Comparison of ENCODE assay signal across 8 cellular contexts in genomic region chr6:26957399-26958127, GRCh38.
DNase-seq lines count a peak whose midpoint lies in the region; ATAC-seq, FAIRE-seq and TF ChIP-seq lines count a peak whose summit lies in the region.
"Not testable (repeated sequence)": the region's sequence is repeated elsewhere in the genome, so short reads cannot be mapped to it uniquely, and the experiment has no call there.

No MANE protein-coding gene starts in this region.

- not testable (repeated sequence) for DNase-seq in GM06990 (ENCODE audit: extremely low read depth, insufficient read length); MM.1S; RWPE2 (ENCODE audit: low spot score); activated naive CD4-positive, alpha-beta T cell treated with anti-CD3 and anti-CD28 coated beads, Interleukin-2, amount 10 ng/mL, durations not matched to agents 7 days and 5 days; endothelial cell of umbilical vein (ENCODE audit: low read depth, low spot score); uterus
- DNase-seq in left lobe of liver (ENCODE audit: low spot score) (peak; percentile 58), prostate gland (ENCODE audit: low spot score) (peak; percentile 3)

- not testable (repeated sequence) for H3K36me3 Mint-ChIP-seq in activated naive CD4-positive, alpha-beta T cell treated with anti-CD3 and anti-CD28 coated beads, Interleukin-2, amount 10 ng/mL, durations not matched to agents 7 days and 5 days

- POLR2A ChIA-PET in endothelial cell of umbilical vein (lab: Charles Lee) = not testable (repeated sequence)

- dilution Hi-C loops in endothelial cell of umbilical vein (cut with MboI; ENCODE audit: extremely low pct_ligation_motif_present, low sequenced_read_pairs) = not testable (repeated sequence)

- not testable (repeated sequence) for ATAC-seq in RWPE2 (ENCODE audit: low read depth); left lobe of liver

- H3K9me1 ChIP-seq in endothelial cell of umbilical vein (replicated peaks; ENCODE audit: control insufficient read depth, extremely low read depth, insufficient read depth, low read length) = not testable (repeated sequence)

- H3F3A ChIP-seq in MM.1S (ENCODE audit: insufficient read depth, low read length) = not testable (repeated sequence)

- not testable (repeated sequence) for H3K4me2 ChIP-seq in MM.1S (ENCODE audit: low read depth, low read length); endothelial cell of umbilical vein (ENCODE audit: insufficient read depth, low read length)

- peak overlapping the region; percentile 33 for H3K27ac Mint-ChIP-seq in activated naive CD4-positive, alpha-beta T cell treated with anti-CD3 and anti-CD28 coated beads, Interleukin-2, amount 10 ng/mL, durations not matched to agents 7 days and 5 days

- peaks cover 11% of the 10 kb centered on the region for H3K4me1 Mint-ChIP-seq in activated naive CD4-positive, alpha-beta T cell treated with anti-CD3 and anti-CD28 coated beads, Interleukin-2, amount 10 ng/mL, durations not matched to agents 7 days and 5 days

- not testable (repeated sequence) for H3K9me3 Mint-ChIP-seq in activated naive CD4-positive, alpha-beta T cell treated with anti-CD3 and anti-CD28 coated beads, Interleukin-2, amount 10 ng/mL, durations not matched to agents 7 days and 5 days

- peak overlapping the region; percentile 51; the same call in 1 of the 2 replicates for H3K9ac ChIP-seq in MM.1S (ENCODE audit: low read length)
- H3K9ac ChIP-seq in endothelial cell of umbilical vein (replicated peaks; ENCODE audit: extremely low read depth, insufficient read depth, low read length) = not testable (repeated sequence)

- not testable (repeated sequence) for H3K79me2 ChIP-seq in MM.1S (ENCODE audit: low read length); endothelial cell of umbilical vein (ENCODE audit: control insufficient read depth, insufficient read depth, low read length)

- H3K27ac ChIP-seq in MM.1S (ENCODE audit: low read length) = peak overlapping the region; percentile 53; the same call in 1 of the 2 replicates
- peak overlapping the region; percentile 56 for H3K27ac ChIP-seq in RWPE2 (ENCODE audit: poor library complexity, severe bottlenecking)
- H3K27ac ChIP-seq in endothelial cell of umbilical vein (ENCODE audit: insufficient read depth, low read depth, low read length) = not testable (repeated sequence)
- H3K27ac ChIP-seq in prostate gland = peak overlapping the region; percentile 88 to 90
- peak overlapping the region; percentile 83 to 90 for H3K27ac ChIP-seq in uterus

- not testable (repeated sequence) for TF ChIP-seq POLR2A in endothelial cell of umbilical vein (IDR thresholded peaks at IDR 0.05; ENCODE audit: low read depth, low read length); prostate gland (IDR thresholded peaks at IDR 0.05); uterus (IDR thresholded peaks at IDR 0.05)

- not testable (repeated sequence) for H3K4me1 ChIP-seq in MM.1S (ENCODE audit: low read length); RWPE2 (ENCODE audit: insufficient read depth, poor library complexity, severe bottlenecking); endothelial cell of umbilical vein (ENCODE audit: control insufficient read depth, extremely low read depth, insufficient read depth, low read length); prostate gland (replicated peaks); uterus

- not testable (repeated sequence) for H3K36me3 ChIP-seq in GM06990 (ENCODE audit: control insufficient read depth, insufficient read depth, low read length); MM.1S (replicated peaks; ENCODE audit: insufficient read depth, low read length); RWPE2 (ENCODE audit: low read depth); endothelial cell of umbilical vein (ENCODE audit: control insufficient read depth in 2 of 2, extremely low read depth in 1 of 2, insufficient read depth in 2 of 2, low read length in 2 of 2); prostate gland; uterus

- not testable (repeated sequence) for H3K9me3 ChIP-seq in MM.1S (replicated peaks; ENCODE audit: insufficient read depth, low read length); RWPE2 (ENCODE audit: severe bottlenecking); endothelial cell of umbilical vein (replicated peaks; ENCODE audit: control insufficient read depth, insufficient read depth, low read length); prostate gland; uterus

- FAIRE-seq in endothelial cell of umbilical vein (lab: Jason Lieb, UNC) = not testable (repeated sequence)

- not testable (repeated sequence) for H3K9me2 ChIP-seq in MM.1S (replicated peaks; ENCODE audit: insufficient read depth, low read length)

- peak overlapping the region; percentile 78 for H3K4me3 Mint-ChIP-seq in activated naive CD4-positive, alpha-beta T cell treated with anti-CD3 and anti-CD28 coated beads, Interleukin-2, amount 10 ng/mL, durations not matched to agents 7 days and 5 days

- not testable (repeated sequence) for H3K27me3 ChIP-seq in GM06990 (replicated peaks; ENCODE audit: control insufficient read depth, insufficient read depth, low read length); MM.1S (replicated peaks; ENCODE audit: insufficient read depth, low read length); RWPE2 (ENCODE audit: insufficient read depth, poor library complexity, severe bottlenecking); endothelial cell of umbilical vein (ENCODE audit: control insufficient read depth in 2 of 2, insufficient read depth in 2 of 2, low read length in 2 of 2); prostate gland (replicated peaks; ENCODE audit: insufficient read depth); uterus

- intact Hi-C loops in endothelial cell of umbilical vein (cut with micrococcal nuclease) = loop anchor here (5.0 kb wide), 1 partner anchor 350 kb away; no protein-coding TSS in a partner anchor
- intact Hi-C loops in prostate gland (cut with DNase I); uterus (cut with DNase I; ENCODE audit: low total_unique reads): not testable (repeated sequence)

- H4K20me1 ChIP-seq in MM.1S (ENCODE audit: insufficient read depth, low read length); endothelial cell of umbilical vein (replicated peaks; ENCODE audit: control insufficient read depth, extremely low read depth, insufficient read depth, low read length): not testable (repeated sequence)

- H2AFZ ChIP-seq in MM.1S (ENCODE audit: low read length) (0 out of 2 replicates have a peak overlapping the region, but pooled peaks have one; percentile 45), endothelial cell of umbilical vein (ENCODE audit: low read depth, low read length) (peak overlapping the region; percentile 64)

- CTCF ChIA-PET in activated naive CD4-positive, alpha-beta T cell treated with anti-CD3 and anti-CD28 coated beads, Interleukin-2, amount 10 ng/mL, durations not matched to agents 7 days and 5 days (lab: Charles Lee); endothelial cell of umbilical vein (lab: Charles Lee): not testable (repeated sequence)

- not testable (repeated sequence) for H3K27me3 Mint-ChIP-seq in activated naive CD4-positive, alpha-beta T cell treated with anti-CD3 and anti-CD28 coated beads, Interleukin-2, amount 10 ng/mL, durations not matched to agents 7 days and 5 days

- 67% methylated on average over 6 of the region's 6 CpGs for WGBS in prostate gland

- peak overlapping the region; percentile 43; the same call in 1 of the 2 replicates for H3K4me3 ChIP-seq in GM06990 (replicated peaks; ENCODE audit: low read depth, low read length)
- peak overlapping the region; percentile 50; the same call in 1 of the 2 replicates for H3K4me3 ChIP-seq in MM.1S (ENCODE audit: low read length)
- H3K4me3 ChIP-seq in RWPE2 (ENCODE audit: severe bottlenecking) = peak overlapping the region; percentile 48
- not testable (repeated sequence) for H3K4me3 ChIP-seq in endothelial cell of umbilical vein (replicated peaks in 1 of 3; ENCODE audit: insufficient read depth in 1 of 3, low read depth in 1 of 3, low read length in 3 of 3)
- peak overlapping the region; percentile 53 to 63 for H3K4me3 ChIP-seq in prostate gland
- H3K4me3 ChIP-seq in uterus = peak overlapping the region; percentile 36 to 58

- TF ChIP-seq CTCF in GM06990 (IDR thresholded peaks at IDR 0.05; ENCODE audit: insufficient read depth, low read length, poor library complexity, severe bottlenecking); MM.1S (IDR thresholded peaks at IDR 0.05; ENCODE audit: low read length); RWPE2 (IDR thresholded peaks at IDR 0.05; ENCODE audit: poor library complexity, severe bottlenecking); endothelial cell of umbilical vein (IDR thresholded peaks at IDR 0.05; ENCODE audit: extremely low read depth in 1 of 2, insufficient read depth in 1 of 2, low read depth in 1 of 2, low read length in 2 of 2); prostate gland (IDR thresholded peaks at IDR 0.05); uterus (IDR thresholded peaks at IDR 0.05): not testable (repeated sequence)

- BruUV-seq in endothelial cell of umbilical vein (replicated peaks; lab: Mats Ljungman, UMichigan) = not testable (repeated sequence)
